8 cellular contexts compared by ENCODE assay signal in the genomic region with DNA sequence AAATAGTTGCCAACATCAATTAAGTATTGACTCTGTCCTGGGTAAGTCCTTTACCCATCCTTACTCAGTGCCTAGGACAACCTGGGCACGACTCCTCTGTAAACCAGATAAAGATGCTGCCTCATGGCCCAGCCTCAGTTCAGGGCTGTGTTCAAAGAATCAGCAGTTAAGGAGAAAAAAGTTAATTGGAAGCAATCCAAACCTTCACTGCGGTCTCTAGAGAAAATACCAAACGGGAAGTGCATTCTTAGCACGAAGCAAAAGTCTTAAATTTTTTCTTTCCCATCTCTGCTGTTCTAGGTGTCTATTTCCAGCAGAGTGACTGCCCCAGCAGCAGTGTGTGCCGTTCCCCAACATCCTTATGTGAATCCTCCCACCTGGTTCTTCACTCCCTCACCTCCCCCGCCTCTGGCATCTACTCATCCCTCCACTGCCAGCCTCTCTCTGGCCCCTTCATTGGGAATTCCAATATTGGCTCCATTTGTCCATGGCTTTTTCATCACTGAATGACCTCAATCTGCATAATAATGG. TPM values are rescaled to one million over a fixed set of nuclear protein-coding genes. Genes with fewer than 3 reads are reported as not detected.
DNase-seq lines count a peak whose midpoint lies in the region; ATAC-seq and TF ChIP-seq lines count a peak whose summit lies in the region.

No MANE protein-coding gene starts in this region.

- TF ChIP-seq POLR2A in erythroblast (IDR thresholded peaks at IDR 0.05; ENCODE audit: low read length) = no peak

- ATAC-seq in GM18858 (IDR thresholded peaks at IDR 0.05; ENCODE audit: unreplicated experiment) = peak; percentile 76
- ATAC-seq in HG03064 (IDR thresholded peaks at IDR 0.05; ENCODE audit: low read depth, unreplicated experiment) = peak; percentile 84
- ATAC-seq in activated CD8-positive, alpha-beta T cell treated with anti-CD3 and anti-CD28 coated beads for 36 hours = peak; percentile 49
- no peak for ATAC-seq in HG02610 (IDR thresholded peaks at IDR 0.05; ENCODE audit: unreplicated experiment)

- no peak overlapping the region for H3K4me3 ChIP-seq in WERI-Rb-1 (ENCODE audit: low read depth, low read length)

- TF ChIP-seq CTCF in activated CD8-positive, alpha-beta T cell treated with anti-CD3 and anti-CD28 coated beads for 36 hours (IDR thresholded peaks at IDR 0.05) = no peak
- no peak for TF ChIP-seq CTCF in neural crest cell (conservative IDR thresholded peaks at IDR 0.05)
- TF ChIP-seq CTCF in WERI-Rb-1 (IDR thresholded peaks at IDR 0.05; ENCODE audit: low read depth, low read length) = no peak

- DNase-seq in activated CD8-positive, alpha-beta T cell treated with anti-CD3 and anti-CD28 coated beads for 36 hours = no peak
- DNase-seq in neural crest cell (ENCODE audit: low read depth, low spot score) (no peak), iPS-NIHi7 (ENCODE audit: extremely low spot score) (no peak), erythroblast (lab: John Stamatoyannopoulos, UW) (no peak), WERI-Rb-1 (no peak)

- no peak overlapping the region for H3K27ac ChIP-seq in WERI-Rb-1

- no peak overlapping the region for H3K4me3 Mint-ChIP-seq in activated CD8-positive, alpha-beta T cell treated with anti-CD3 and anti-CD28 coated beads for 36 hours
- H3K4me3 Mint-ChIP-seq in neural crest cell = no peak overlapping the region

- no peaks in the 10 kb centered on the region for H3K9me3 ChIP-seq in WERI-Rb-1 (ENCODE audit: severe bottlenecking)

- POLR2A ChIA-PET in activated CD8-positive, alpha-beta T cell treated with anti-CD3 and anti-CD28 coated beads for 36 hours (lab: Charles Lee) = no interaction called here

- H3K9me3 Mint-ChIP-seq in activated CD8-positive, alpha-beta T cell treated with anti-CD3 and anti-CD28 coated beads for 36 hours = no peaks in the 10 kb centered on the region
- H3K9me3 Mint-ChIP-seq in neural crest cell = no peaks in the 10 kb centered on the region

- peaks cover 1% of the 10 kb centered on the region for H3K27me3 Mint-ChIP-seq in activated CD8-positive, alpha-beta T cell treated with anti-CD3 and anti-CD28 coated beads for 36 hours
- H3K27me3 Mint-ChIP-seq in neural crest cell (ENCODE audit: low read depth) = no peaks in the 10 kb centered on the region

- H3K36me3 Mint-ChIP-seq in activated CD8-positive, alpha-beta T cell treated with anti-CD3 and anti-CD28 coated beads for 36 hours (ENCODE audit: low read depth) = no peaks in the 10 kb centered on the region
- H3K36me3 Mint-ChIP-seq in neural crest cell (ENCODE audit: low read depth) = no peaks in the 10 kb centered on the region

- H3K36me3 ChIP-seq in WERI-Rb-1 = no peaks in the 10 kb centered on the region

- H3K27ac Mint-ChIP-seq in activated CD8-positive, alpha-beta T cell treated with anti-CD3 and anti-CD28 coated beads for 36 hours = peak overlapping the region; percentile 58
- H3K27ac Mint-ChIP-seq in neural crest cell (ENCODE audit: unreplicated experiment) = peak overlapping the region; percentile 48

- intact Hi-C loops in activated CD8-positive, alpha-beta T cell treated with anti-CD3 and anti-CD28 coated beads for 36 hours (cut with micrococcal nuclease) = no loop called here

- H3K4me1 Mint-ChIP-seq in activated CD8-positive, alpha-beta T cell treated with anti-CD3 and anti-CD28 coated beads for 36 hours (ENCODE audit: low read depth) = peaks cover 11% of the 10 kb centered on the region
- peaks cover 44% of the 10 kb centered on the region for H3K4me1 Mint-ChIP-seq in neural crest cell

- CTCF ChIA-PET in activated CD8-positive, alpha-beta T cell treated with anti-CD3 and anti-CD28 coated beads for 36 hours (lab: Charles Lee) = no interaction called here

- no peaks in the 10 kb centered on the region for H3K27me3 ChIP-seq in WERI-Rb-1 (ENCODE audit: insufficient read depth, low read depth, severe bottlenecking)

RNA-seq across cellular contexts. Expression of gene KANK4, which starts 23.2 kb away (rescaled TPM):
- not detected for total RNA-seq in activated CD8-positive, alpha-beta T cell treated with anti-CD3 and anti-CD28 coated beads for 36 hours
- 5.4 and 6.5 TPM in 2 replicates for total RNA-seq in neural crest cell
